9 cellular contexts compared by ENCODE assay signal in the genomic region with DNA sequence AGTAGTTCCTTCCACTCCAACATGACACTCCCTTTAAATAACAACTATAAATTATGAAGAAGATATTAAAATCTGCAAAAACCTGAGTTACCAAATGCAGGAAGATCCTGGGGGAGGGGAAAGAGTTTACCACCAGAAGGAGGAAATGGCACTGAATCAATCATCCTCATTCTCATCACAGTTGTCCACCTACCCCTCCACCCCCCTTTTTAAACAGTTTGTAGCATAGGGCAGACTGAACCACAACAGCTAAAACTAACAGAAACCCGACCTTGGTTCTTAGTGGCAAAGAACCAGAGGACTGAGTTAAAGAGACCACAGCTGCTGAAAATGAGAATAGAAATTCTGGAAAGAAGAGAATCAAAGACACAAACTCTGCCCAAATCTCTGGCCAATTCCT.
A peak's percentile ranks its signal among the peaks of the same experiment; 100 is the strongest.
DNase-seq lines count a peak whose midpoint lies in the region; ATAC-seq, FAIRE-seq and TF ChIP-seq lines count a peak whose summit lies in the region.
"Had no signal": no experiment of that assay in that cellular context is flagged by ENCODE, and none has a peak within 500 bp of the region (broad histone marks: within the 10 kb centered on the region; RNA-seq: fewer than 3 reads in every experiment).

No MANE protein-coding gene starts in this region.

- POLR2A ChIA-PET in GM10248 (lab: Yijun Ruan, JAX): no interaction called here

- peaks cover 45% of the 10 kb centered on the region for H3K4me1 Mint-ChIP-seq in T-helper 2 cell treated with Interferon-gamma antibody and Interleukin-4, amounts not matched to agents 5 μg/mL and 100 μg/mL, for 36 hours (ENCODE audit: low read depth)
- H3K4me1 Mint-ChIP-seq in natural killer cell treated with Interleukin-12 subunit alpha and Interleukin-12 subunit beta and Interleukin-15 and Interleukin-18, amount 100 ng/mL, for 72 hours (ENCODE audit: low read depth in 2 of 2): peaks cover 54 to 74% of the 10 kb centered on the region in 2 donors

- H3K4me3 Mint-ChIP-seq in T-helper 2 cell treated with Interferon-gamma antibody and Interleukin-4, amounts not matched to agents 5 μg/mL and 100 μg/mL, for 36 hours: peak overlapping the region; percentile 72
- H3K4me3 Mint-ChIP-seq in natural killer cell treated with Interleukin-12 subunit alpha and Interleukin-12 subunit beta and Interleukin-15 and Interleukin-18, amount 100 ng/mL, for 72 hours: peak overlapping the region; percentile 87
- H3K4me3 Mint-ChIP-seq: activated T-cell treated with anti-CD3 and anti-CD28 coated beads, Interleukin-2, amount 50 U/mL, for 4 hours had no signal

- peak; percentile 12 for FAIRE-seq in GM18507 (lab: Jason Lieb, UNC)

- H3K27ac Mint-ChIP-seq in T-helper 2 cell treated with Interferon-gamma antibody and Interleukin-4, amounts not matched to agents 5 μg/mL and 100 μg/mL, for 36 hours: peak overlapping the region; percentile 72
- peak overlapping the region; percentile 98 to 100 for H3K27ac Mint-ChIP-seq in natural killer cell treated with Interleukin-12 subunit alpha and Interleukin-12 subunit beta and Interleukin-15 and Interleukin-18, amount 100 ng/mL, for 72 hours

- H3K27me3 Mint-ChIP-seq in T-helper 2 cell treated with Interferon-gamma antibody and Interleukin-4, amounts not matched to agents 5 μg/mL and 100 μg/mL, for 36 hours (ENCODE audit: low read depth): no peaks in the 10 kb centered on the region
- no peaks in the 10 kb centered on the region for H3K27me3 Mint-ChIP-seq in natural killer cell treated with Interleukin-12 subunit alpha and Interleukin-12 subunit beta and Interleukin-15 and Interleukin-18, amount 100 ng/mL, for 72 hours

- CTCF ChIA-PET in GM10248 (lab: Yijun Ruan, JAX): no interaction called here

- H3K9me3 Mint-ChIP-seq in T-helper 2 cell treated with Interferon-gamma antibody and Interleukin-4, amounts not matched to agents 5 μg/mL and 100 μg/mL, for 36 hours: no peaks in the 10 kb centered on the region
- peaks cover 7% of the 10 kb centered on the region for H3K9me3 Mint-ChIP-seq in natural killer cell treated with Interleukin-12 subunit alpha and Interleukin-12 subunit beta and Interleukin-15 and Interleukin-18, amount 100 ng/mL, for 72 hours
- H3K9me3 Mint-ChIP-seq: activated T-cell treated with anti-CD3 and anti-CD28 coated beads, Interleukin-2, amount 50 U/mL, for 4 hours had no signal

- ATAC-seq in HG03139 (IDR thresholded peaks at IDR 0.05; ENCODE audit: unreplicated experiment) (peak; percentile 69), GM18502 (IDR thresholded peaks at IDR 0.05; ENCODE audit: poor library complexity, unreplicated experiment) (no peak)
- ATAC-seq in natural killer cell treated with Interleukin-12 subunit alpha and Interleukin-12 subunit beta and Interleukin-15 and Interleukin-18, amount 100 ng/mL, for 72 hours: peak; percentile 87 to 92
- ATAC-seq: Panc1 had no signal

- no peak for DNase-seq in GM18507 (ENCODE audit: extremely low spot score, insufficient read length, low read depth)
- peak; percentile 40 for DNase-seq in T-helper 2 cell treated with Interferon-gamma antibody and Interleukin-4, amounts not matched to agents 5 μg/mL and 100 μg/mL, for 36 hours (ENCODE audit: low spot score)
- peak; percentile 72 for DNase-seq in natural killer cell treated with Interleukin-12 subunit alpha and Interleukin-12 subunit beta and Interleukin-15 and Interleukin-18, amount 100 ng/mL, for 72 hours (ENCODE audit: low spot score)
- no peak for DNase-seq in GM10248 (ENCODE audit: extremely low spot score)
- DNase-seq in NAMALWA (ENCODE audit: low spot score): no peak
- DNase-seq: activated T-cell treated with anti-CD3 and anti-CD28 coated beads, Interleukin-2, amount 50 U/mL, for 4 hours had no signal

- H3K36me3 Mint-ChIP-seq in T-helper 2 cell treated with Interferon-gamma antibody and Interleukin-4, amounts not matched to agents 5 μg/mL and 100 μg/mL, for 36 hours (ENCODE audit: low read depth): peaks cover 18% of the 10 kb centered on the region
- H3K36me3 Mint-ChIP-seq in natural killer cell treated with Interleukin-12 subunit alpha and Interleukin-12 subunit beta and Interleukin-15 and Interleukin-18, amount 100 ng/mL, for 72 hours: peaks cover 24% of the 10 kb centered on the region

- no peak for TF ChIP-seq CTCF in GM10248 (IDR thresholded peaks at IDR 0.05; ENCODE audit: control extremely low read depth, extremely low read depth, low read depth, missing control alignments)

Comparison
In these comparisons a context has a peak if more than half of its experiments do, and no peak if none do; other contexts are left out.
1. DNase-seq: peak in T-helper 2 cell treated with Interferon-gamma antibody and Interleukin-4, amounts not matched to agents 5 μg/mL and 100 μg/mL, for 36 hours (single experiment) and natural killer cell treated with Interleukin-12 subunit alpha and Interleukin-12 subunit beta and Interleukin-15 and Interleukin-18, amount 100 ng/mL, for 72 hours (single experiment); none in GM18507 (single experiment), GM10248 (single experiment) and NAMALWA (single experiment).